In the genomic region with DNA sequence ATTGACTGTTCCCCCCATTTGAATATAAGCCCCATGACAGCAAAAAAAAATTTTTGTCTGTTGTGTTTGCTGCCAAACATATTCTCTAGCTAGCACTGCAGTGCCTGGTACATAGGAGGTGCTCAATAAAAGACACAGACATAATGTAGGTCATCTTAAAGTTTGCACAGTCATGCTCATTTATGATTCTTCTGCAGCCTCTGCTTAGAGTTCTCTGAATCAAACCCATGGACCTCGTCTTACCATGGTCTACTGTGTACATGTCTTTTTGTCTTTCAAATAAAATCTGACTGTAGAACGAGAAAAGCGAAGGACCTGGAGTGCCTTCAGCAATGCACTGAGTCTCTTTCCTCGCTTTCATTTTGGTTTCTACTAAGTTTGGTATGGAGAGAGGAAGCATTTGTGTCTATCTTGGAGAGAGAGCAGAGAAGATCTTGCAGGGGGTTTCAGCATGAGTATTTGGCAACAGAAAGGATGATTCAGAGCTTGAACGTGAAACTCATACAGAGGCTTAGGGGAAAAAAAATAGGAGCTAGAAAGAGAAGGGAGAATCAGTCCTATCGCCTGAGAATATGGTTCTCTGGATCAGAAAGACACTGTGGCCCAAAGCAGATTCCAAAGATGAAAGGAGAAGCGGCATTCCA, we compare ENCODE assay signal across 12 cellular contexts. TPM values are rescaled to one million over a fixed set of nuclear protein-coding genes. Genes with fewer than 3 reads are reported as not detected.
DNase-seq lines count a peak whose midpoint lies in the region; ATAC-seq and TF ChIP-seq lines count a peak whose summit lies in the region.
"Had no signal": no experiment of that assay in that cellular context is flagged by ENCODE, and none has a peak within 500 bp of the region (broad histone marks: within the 10 kb centered on the region; RNA-seq: fewer than 3 reads in every experiment).

No MANE protein-coding gene starts in this region.

- WGBS in esophagus squamous epithelium, 2 donors = 40 to 59% methylated on average over 7 of the region's 7 CpGs

- TF ChIP-seq CTCF in esophagus squamous epithelium (IDR thresholded peaks at IDR 0.05) = no peak

- H3K36me3 ChIP-seq in esophagus squamous epithelium = no peaks in the 10 kb centered on the region

- no peak overlapping the region for H3K27ac Mint-ChIP-seq in activated naive CD8-positive, alpha-beta T cell treated with anti-CD3 and anti-CD28 coated beads for 36 hours
- H3K27ac Mint-ChIP-seq: activated naive CD4-positive, alpha-beta T cell treated with anti-CD3 and anti-CD28 coated beads, Interleukin-2, amount 50 U/mL, for 24 hours; T-helper 17 cell had no signal

- no peaks in the 10 kb centered on the region for H3K36me3 Mint-ChIP-seq in activated naive CD8-positive, alpha-beta T cell treated with anti-CD3 and anti-CD28 coated beads for 36 hours
- H3K36me3 Mint-ChIP-seq: activated naive CD4-positive, alpha-beta T cell treated with anti-CD3 and anti-CD28 coated beads, Interleukin-2, amount 50 U/mL, for 24 hours had no signal

- intact Hi-C loops in esophagus squamous epithelium (cut with DNase I) = no loop called here

- peak overlapping the region; percentile 0 to 83 (median 65) for H3K27ac ChIP-seq in esophagus squamous epithelium

- H3K4me3 ChIP-seq in esophagus squamous epithelium (peak overlapping the region in 3 of 4 donors; percentile 5 to 49 (median 21)), skeletal muscle cell (ENCODE audit: low read depth, low read length) (no peak overlapping the region)

- H3K27me3 ChIP-seq in esophagus squamous epithelium = no peaks in the 10 kb centered on the region

- TF ChIP-seq POLR2A in GM18505 (IDR thresholded peaks at IDR 0.05; ENCODE audit: borderline replicate concordance, extremely low read depth, insufficient read depth, insufficient read length) = no peak
- no peak for TF ChIP-seq POLR2A in esophagus squamous epithelium (IDR thresholded peaks at IDR 0.05)

- H3K9me3 ChIP-seq in esophagus squamous epithelium = no peaks in the 10 kb centered on the region

- H3K4me3 Mint-ChIP-seq in activated naive CD8-positive, alpha-beta T cell treated with anti-CD3 and anti-CD28 coated beads for 36 hours = no peak overlapping the region
- H3K4me3 Mint-ChIP-seq: activated naive CD4-positive, alpha-beta T cell treated with anti-CD3 and anti-CD28 coated beads, Interleukin-2, amount 50 U/mL, for 24 hours; T-helper 17 cell had no signal

- peaks cover 3% of the 10 kb centered on the region for H3K4me1 Mint-ChIP-seq in activated naive CD8-positive, alpha-beta T cell treated with anti-CD3 and anti-CD28 coated beads for 36 hours
- H3K4me1 Mint-ChIP-seq: activated naive CD4-positive, alpha-beta T cell treated with anti-CD3 and anti-CD28 coated beads, Interleukin-2, amount 50 U/mL, for 24 hours had no signal

- no peaks in the 10 kb centered on the region for H3K27me3 Mint-ChIP-seq in activated naive CD8-positive, alpha-beta T cell treated with anti-CD3 and anti-CD28 coated beads for 36 hours
- H3K27me3 Mint-ChIP-seq: activated naive CD4-positive, alpha-beta T cell treated with anti-CD3 and anti-CD28 coated beads, Interleukin-2, amount 50 U/mL, for 24 hours had no signal

- peak; percentile 60 for ATAC-seq in GM18505 (IDR thresholded peaks at IDR 0.05; ENCODE audit: unreplicated experiment)
- ATAC-seq: T-helper 17 cell had no signal

- DNase-seq in M059J (ENCODE audit: low read depth) (peak; percentile 24), esophagus squamous epithelium (lab: John Stamatoyannopoulos, UW) (no peak), skeletal muscle cell (ENCODE audit: low read depth) (peak; percentile 63), NCI-H1417 (lab: John Stamatoyannopoulos, UW) (no peak), NCI-H2196 treated with DMSO at 0.1 percent for 48 hours (lab: John Stamatoyannopoulos, UW; ENCODE audit: unreplicated experiment) (no peak), mesenteric fat pad (ENCODE audit: low spot score) (no peak)
- no peak for DNase-seq in activated naive CD8-positive, alpha-beta T cell treated with anti-CD3 and anti-CD28 coated beads for 36 hours
- DNase-seq: Calu3, NCI-H446, T-helper 17 cell had no signal

- peaks cover 10 to 35% (median 20%) of the 10 kb centered on the region in 3 donors for H3K4me1 ChIP-seq in esophagus squamous epithelium

- H3K9me3 Mint-ChIP-seq in activated naive CD8-positive, alpha-beta T cell treated with anti-CD3 and anti-CD28 coated beads for 36 hours = peaks cover 3% of the 10 kb centered on the region
- H3K9me3 Mint-ChIP-seq: activated naive CD4-positive, alpha-beta T cell treated with anti-CD3 and anti-CD28 coated beads, Interleukin-2, amount 50 U/mL, for 24 hours had no signal

RNA-seq across cellular contexts. Expression of gene TMCC3, which starts 38.8 kb away (rescaled TPM):
- total RNA-seq in M059J (2014; rRNA removed; shearing (Covaris generic)) = 0.12 and 0.54 TPM in 2 replicates
- total RNA-seq in esophagus squamous epithelium = 10 to 100 TPM in 2 of 4 donors, 1 to 10 TPM in 2; 6.8 to 14.2 (median 10.5) TPM
- total RNA-seq in mesenteric fat pad = 15.8 TPM
- under 1 TPM; 0.10 to 0.19 TPM for total RNA-seq in activated naive CD8-positive, alpha-beta T cell treated with anti-CD3 and anti-CD28 coated beads for 36 hours

Comparison
In these comparisons a context has a peak if more than half of its experiments do, and no peak if none do; other contexts are left out.
1. DNase-seq: peak in M059J (single experiment) and skeletal muscle cell (single experiment); none in esophagus squamous epithelium (single experiment), NCI-H1417 (0 of 3), NCI-H2196 treated with DMSO at 0.1 percent for 48 hours (single experiment), mesenteric fat pad (single experiment) and activated naive CD8-positive, alpha-beta T cell treated with anti-CD3 and anti-CD28 coated beads for 36 hours (single experiment).